ENCODE assay signal across 10 cellular contexts in genomic region chr9:129484325-129485000, GRCh38.
DNase-seq lines count a peak whose midpoint lies in the region; ATAC-seq, FAIRE-seq and TF ChIP-seq lines count a peak whose summit lies in the region.
"Had no signal": no experiment of that assay in that cellular context is flagged by ENCODE, and none has a peak within 500 bp of the region (broad histone marks: within the 10 kb centered on the region; RNA-seq: fewer than 3 reads in every experiment).

No MANE protein-coding gene starts in this region.

- ATAC-seq in GM19452 (IDR thresholded peaks at IDR 0.05; ENCODE audit: unreplicated experiment) = no peak

- whole genome bisulfite sequencing in esophagus, 2 donors = 55 to 64% methylated on average over 12 of the region's 12 CpGs

- H3K27ac ChIP-seq in SJSA1 = peak overlapping the region; percentile 99; the same call in 1 of the 2 replicates
- peak overlapping the region; percentile 100 for H3K27ac ChIP-seq in esophagus (ENCODE audit: low read depth in 2 of 2, low read length in 1 of 2)
- peak overlapping the region; percentile 100 for H3K27ac ChIP-seq in parathyroid adenoma

- DNase-seq in AG10803 (ENCODE audit: low read depth) = no peak
- no peak for DNase-seq in SJSA1 (ENCODE audit: low read depth in 1 of 2, low spot score in 2 of 2)
- DNase-seq in EL = no peak
- no peak for DNase-seq in SHP77 treated with DMSO at 0.1 percent for 48 hours (lab: John Stamatoyannopoulos, UW)
- DNase-seq in GM12892 (ENCODE audit: insufficient read length) = no peak
- DNase-seq: NCI-H1048 had no signal

- no peak for TF ChIP-seq POLR2A in GM12892 (IDR thresholded peaks at IDR 0.05; ENCODE audit: low read depth, low read length)

- H3K4me2 ChIP-seq in parathyroid adenoma (ENCODE audit: low read length) = peak overlapping the region; percentile 55

- H3K9ac ChIP-seq in parathyroid adenoma = no peak overlapping the region

- 0 out of 2 replicates have a peak, but pooled peaks cover 3% of the 10 kb centered on the region for H3K9me3 ChIP-seq in SJSA1 (replicated peaks)
- no peaks in the 10 kb centered on the region for H3K9me3 ChIP-seq in esophagus (ENCODE audit: control insufficient read depth in 2 of 2, insufficient read depth in 1 of 2, low read depth in 1 of 2, low read length in 1 of 2)
- H3K9me3 ChIP-seq in parathyroid adenoma (ENCODE audit: control insufficient read depth, low read length) = no peaks in the 10 kb centered on the region

- H3K4me3 ChIP-seq in AG10803 (ENCODE audit: low read length) (peak overlapping the region; percentile 52), SJSA1 (no peak overlapping the region), esophagus (ENCODE audit: low read depth in 1 of 2, low read length in 2 of 2) (no peak overlapping the region), parathyroid adenoma (ENCODE audit: low read depth, low read length) (no peak overlapping the region)

- H3K79me2 ChIP-seq in parathyroid adenoma = no peaks in the 10 kb centered on the region

- no peak for FAIRE-seq in GM12892 (lab: Jason Lieb, UNC)
- FAIRE-seq: GM19239 had no signal

- H3K4me1 ChIP-seq in SJSA1 (replicated peaks) = peaks cover 56% of the 10 kb centered on the region
- H3K4me1 ChIP-seq in esophagus (ENCODE audit: control insufficient read depth in 2 of 2, insufficient read depth in 2 of 2, low read length in 1 of 2) = peaks cover 11 to 30% of the 10 kb centered on the region in 2 donors
- H3K4me1 ChIP-seq in parathyroid adenoma = peaks cover 22% of the 10 kb centered on the region

- H3K27me3 ChIP-seq in SJSA1 (replicated peaks) (no peaks in the 10 kb centered on the region), esophagus (ENCODE audit: control insufficient read depth in 1 of 2, insufficient read depth in 2 of 2, low read length in 2 of 2) (no peaks in the 10 kb centered on the region), parathyroid adenoma (ENCODE audit: control insufficient read depth, insufficient read depth, low read length) (no peaks in the 10 kb centered on the region)

- H3K36me3 ChIP-seq in SJSA1 (peaks cover 4% of the 10 kb centered on the region; the same call in 1 of the 2 replicates), esophagus (ENCODE audit: control insufficient read depth in 2 of 2, insufficient read depth in 2 of 2, low read length in 1 of 2) (no peaks in the 10 kb centered on the region), parathyroid adenoma (ENCODE audit: control insufficient read depth, insufficient read depth, low read length) (no peaks in the 10 kb centered on the region)

- TF ChIP-seq CTCF in AG10803 (conservative IDR thresholded peaks at IDR 0.05; ENCODE audit: low read length) (no peak), parathyroid adenoma (IDR thresholded peaks at IDR 0.05) (no peak)

- H2AFZ ChIP-seq in parathyroid adenoma = no peak overlapping the region
